8 cellular contexts compared by ENCODE assay signal in genomic region chr5:109411627-109412026, GRCh38. TPM values are rescaled to one million over a fixed set of nuclear protein-coding genes. Genes with fewer than 3 reads are reported as not detected.
DNase-seq lines count a peak whose midpoint lies in the region; ATAC-seq, FAIRE-seq and TF ChIP-seq lines count a peak whose summit lies in the region.

No MANE protein-coding gene starts in this region.

- peak overlapping the region; percentile 97 for H3K27ac ChIP-seq in cardiac muscle cell

- H3K9me3 Mint-ChIP-seq in activated T-helper 1 cell treated with anti-CD3 and anti-CD28 coated beads, Interleukin-12 subunit alpha, Interleukin-12 subunit beta, Interleukin-2, Interleukin-4 antibody, amounts not matched to agents 30 ng/mL and 10 ng/mL and 1 ng/mL, durations not matched to agents 14 hours and 24 hours and 36 hours: peaks cover 22% of the 10 kb centered on the region
- H3K9me3 Mint-ChIP-seq in type B pancreatic cell: peaks cover 6% of the 10 kb centered on the region

- H3K27me3 ChIP-seq in cardiac muscle cell: no peaks in the 10 kb centered on the region

- no peak overlapping the region for H3K4me3 ChIP-seq in cardiac muscle cell

- no peaks in the 10 kb centered on the region for H3K27me3 Mint-ChIP-seq in activated T-helper 1 cell treated with anti-CD3 and anti-CD28 coated beads, Interleukin-12 subunit alpha, Interleukin-12 subunit beta, Interleukin-2, Interleukin-4 antibody, amounts not matched to agents 30 ng/mL and 10 ng/mL and 1 ng/mL, durations not matched to agents 14 hours and 24 hours and 36 hours (ENCODE audit: insufficient read depth)
- H3K27me3 Mint-ChIP-seq in type B pancreatic cell: no peaks in the 10 kb centered on the region

- TF ChIP-seq CTCF in cardiac muscle cell (IDR thresholded peaks at IDR 0.05; ENCODE audit: low read depth, low read length) (no peak), type B pancreatic cell (conservative IDR thresholded peaks at IDR 0.05) (no peak)

- H3K4me3 Mint-ChIP-seq in activated T-helper 1 cell treated with anti-CD3 and anti-CD28 coated beads, Interleukin-12 subunit alpha, Interleukin-12 subunit beta, Interleukin-2, Interleukin-4 antibody, amounts not matched to agents 30 ng/mL and 10 ng/mL and 1 ng/mL, durations not matched to agents 14 hours and 24 hours and 36 hours: peak overlapping the region; percentile 19
- peak overlapping the region; percentile 55 for H3K4me3 Mint-ChIP-seq in type B pancreatic cell

- no peak overlapping the region for H3K27ac Mint-ChIP-seq in activated T-helper 1 cell treated with anti-CD3 and anti-CD28 coated beads, Interleukin-12 subunit alpha, Interleukin-12 subunit beta, Interleukin-2, Interleukin-4 antibody, amounts not matched to agents 30 ng/mL and 10 ng/mL and 1 ng/mL, durations not matched to agents 14 hours and 24 hours and 36 hours
- H3K27ac Mint-ChIP-seq in type B pancreatic cell: peak overlapping the region; percentile 96

- H3K36me3 Mint-ChIP-seq in activated T-helper 1 cell treated with anti-CD3 and anti-CD28 coated beads, Interleukin-12 subunit alpha, Interleukin-12 subunit beta, Interleukin-2, Interleukin-4 antibody, amounts not matched to agents 30 ng/mL and 10 ng/mL and 1 ng/mL, durations not matched to agents 14 hours and 24 hours and 36 hours (ENCODE audit: low read depth): peaks cover 7% of the 10 kb centered on the region
- H3K36me3 Mint-ChIP-seq in type B pancreatic cell: no peaks in the 10 kb centered on the region

- ATAC-seq in left ventricle myocardium superior (no peak), HG03342 (IDR thresholded peaks at IDR 0.05; ENCODE audit: unreplicated experiment) (no peak)

- peaks cover 43% of the 10 kb centered on the region for H3K4me1 Mint-ChIP-seq in activated T-helper 1 cell treated with anti-CD3 and anti-CD28 coated beads, Interleukin-12 subunit alpha, Interleukin-12 subunit beta, Interleukin-2, Interleukin-4 antibody, amounts not matched to agents 30 ng/mL and 10 ng/mL and 1 ng/mL, durations not matched to agents 14 hours and 24 hours and 36 hours (ENCODE audit: low read depth)
- peaks cover 25% of the 10 kb centered on the region for H3K4me1 Mint-ChIP-seq in type B pancreatic cell (ENCODE audit: unreplicated experiment)

- FAIRE-seq in GM19239 (lab: Jason Lieb, UNC): no peak

- DNase-seq in cardiac muscle cell (ENCODE audit: low read depth in 1 of 2, low spot score in 1 of 2) (peak in 1 of 2 donors; percentile 86), left ventricle myocardium superior (no peak), iris pigment epithelial cell (ENCODE audit: low read depth) (peak; percentile 96), type B pancreatic cell (ENCODE audit: extremely low spot score, unreplicated experiment) (no peak), GM19239 (ENCODE audit: insufficient read length, low spot score) (no peak), NCI-H748 treated with DMSO at 0.1 percent for 48 hours (lab: John Stamatoyannopoulos, UW) (no peak)
- DNase-seq in activated T-helper 1 cell treated with anti-CD3 and anti-CD28 coated beads, Interleukin-12 subunit alpha, Interleukin-12 subunit beta, Interleukin-2, Interleukin-4 antibody, amounts not matched to agents 30 ng/mL and 10 ng/mL and 1 ng/mL, durations not matched to agents 14 hours and 24 hours and 36 hours (ENCODE audit: low spot score): no peak

- H3K9me3 ChIP-seq in cardiac muscle cell (ENCODE audit: low read depth): no peaks in the 10 kb centered on the region

- H3K36me3 ChIP-seq in cardiac muscle cell: no peaks in the 10 kb centered on the region

- peaks cover 36% of the 10 kb centered on the region for H3K4me1 ChIP-seq in cardiac muscle cell (ENCODE audit: low read depth)

- intact Hi-C loops in left ventricle myocardium superior (cut with micrococcal nuclease): no loop called here
- intact Hi-C loops in activated T-helper 1 cell treated with anti-CD3 and anti-CD28 coated beads, Interleukin-12 subunit alpha, Interleukin-12 subunit beta, Interleukin-2, Interleukin-4 antibody, amounts not matched to agents 30 ng/mL and 10 ng/mL and 1 ng/mL, durations not matched to agents 14 hours and 24 hours and 36 hours (cut with micrococcal nuclease): loop anchor here (2.0 kb wide), 1 partner anchor 1341 kb away; no protein-coding TSS in a partner anchor

RNA-seq across cellular contexts. Expression of gene PJA2, which starts 1.9 kb away (rescaled TPM):
- total RNA-seq in cardiac muscle cell: 58.2 and 71.8 TPM in 2 replicates
- polyA plus RNA-seq in cardiac muscle cell: 73.6 and 92.1 TPM in 2 replicates
- 75.7 TPM for total RNA-seq in left ventricle myocardium superior
- 40.2 and 41.4 TPM in 2 replicates for total RNA-seq in activated T-helper 1 cell treated with anti-CD3 and anti-CD28 coated beads, Interleukin-12 subunit alpha, Interleukin-12 subunit beta, Interleukin-2, Interleukin-4 antibody, amounts not matched to agents 30 ng/mL and 10 ng/mL and 1 ng/mL, durations not matched to agents 14 hours and 24 hours and 36 hours
- total RNA-seq in type B pancreatic cell (ENCODE audit: low replicate concordance): 60.2 and 79.9 TPM in 2 replicates
